29 cellular contexts compared by ENCODE assay signal in genomic region chrX:145910017-145910416, GRCh38.
A peak's percentile ranks its signal among the peaks of the same experiment; 100 is the strongest.
DNase-seq lines count a peak whose midpoint lies in the region; ATAC-seq and TF ChIP-seq lines count a peak whose summit lies in the region.
"Had no signal": no experiment of that assay in that cellular context is flagged by ENCODE, and none has a peak within 500 bp of the region (broad histone marks: within the 10 kb centered on the region; RNA-seq: fewer than 3 reads in every experiment).

No MANE protein-coding gene starts in this region.

- H3K27me3 ChIP-seq in PC-3 (ENCODE audit: low read length) (no peaks in the 10 kb centered on the region), right lobe of liver (no peaks in the 10 kb centered on the region)
- H3K27me3 ChIP-seq: esophagus muscularis mucosa, foreskin keratinocyte, vagina had no signal

- DNase-seq in NCI-H524 (lab: John Stamatoyannopoulos, UW), result peak; percentile 2 to 40
- DNase-seq in NCI-H524 treated with DMSO at 0.1 percent for 48 hours (lab: John Stamatoyannopoulos, UW), result no peak
- DNase-seq in PC-3, result peak; percentile 4
- DNase-seq in inferior parietal cortex (ENCODE audit: extremely low spot score), result peak; percentile 27
- DNase-seq in superior temporal gyrus (ENCODE audit: extremely low spot score), result peak; percentile 53
- DNase-seq in right lobe of liver, result no peak
- no peak for DNase-seq in NCI-H748 treated with DMSO at 0.1 percent for 48 hours (lab: John Stamatoyannopoulos, UW)
- DNase-seq: activated B cell treated with CpG ODN at 0.5 μM for 24 hours; activated CD8-positive, alpha-beta memory T cell treated with anti-CD3 and anti-CD28 coated beads, Interleukin-2, amount 10 ng/mL, durations not matched to agents 7 days and 5 days; activated naive CD4-positive, alpha-beta T cell; activated T-cell treated with anti-CD3 and anti-CD28 coated beads, Interleukin-2, amount 50 U/mL, for 72 hours; AML-193; CD4-positive, alpha-beta memory T cell; effector memory CD8-positive, alpha-beta T cell; foreskin keratinocyte; left cardiac atrium; mesenchymal stem cell; NCI-H1105 treated with DMSO at 0.1 percent for 48 hours; NCI-H2029; NCI-H226; NK-92 treated with Interleukin-12 subunit alpha and Interleukin-12 subunit beta, amount 100 ng/mL, for 24 hours; psoas muscle; stimulated activated naive CD4-positive, alpha-beta T cell treated with Interleukin-2 at 50 U/mL for 16 hours had no signal

- 45% methylated on average over 3 of the region's 3 CpGs for WGBS in right lobe of liver (ENCODE audit: insufficient coverage, low coverage, low lambda C conversion rate, missing lambda C conversion rate)

- H3K9me3 ChIP-seq in PC-3 (ENCODE audit: low read length), result no peaks in the 10 kb centered on the region
- H3K9me3 ChIP-seq in right lobe of liver, result no peaks in the 10 kb centered on the region
- H3K9me3 ChIP-seq: A549, esophagus muscularis mucosa, psoas muscle, thoracic aorta, vagina had no signal

- no peak for ATAC-seq in PC-3
- ATAC-seq in right lobe of liver, result no peak
- no peak for ATAC-seq in HG03469 (IDR thresholded peaks at IDR 0.05; ENCODE audit: unreplicated experiment)
- ATAC-seq: A549; activated CD8-positive, alpha-beta memory T cell treated with anti-CD3 and anti-CD28 coated beads, Interleukin-2, amount 10 ng/mL, durations not matched to agents 7 days and 5 days; activated T-cell treated with anti-CD3 and anti-CD28 coated beads, Interleukin-2, amount 50 U/mL, for 72 hours; effector memory CD8-positive, alpha-beta T cell; foreskin keratinocyte; left cardiac atrium; Panc1; psoas muscle had no signal

- no peaks in the 10 kb centered on the region for H4K20me1 ChIP-seq in PC-3 (ENCODE audit: low read length)

- no TSS peak for BruUV-seq in PC-3 (replicated peaks; lab: Mats Ljungman, UMichigan)

- H3K27ac ChIP-seq in PC-3 (ENCODE audit: low read length), result no peak overlapping the region
- H3K27ac ChIP-seq in right lobe of liver, result no peak overlapping the region
- H3K27ac ChIP-seq: A549, esophagus muscularis mucosa, foreskin keratinocyte, psoas muscle, thoracic aorta, vagina had no signal

- POLR2A ChIA-PET in PC-3 (lab: Charles Lee; ENCODE audit: unreplicated experiment), result no interaction called here

- no peak overlapping the region for H3K9ac ChIP-seq in PC-3 (ENCODE audit: low read length)

- no peak for TF ChIP-seq POLR2A in right lobe of liver (IDR thresholded peaks at IDR 0.05)

- CTCF ChIA-PET in PC-3 (lab: Charles Lee), result no interaction called here

- no peak overlapping the region for H2AFZ ChIP-seq in PC-3 (ENCODE audit: low read length)

- H3K79me2 ChIP-seq in PC-3 (ENCODE audit: low read length), result no peaks in the 10 kb centered on the region

- no peaks in the 10 kb centered on the region for H3K4me1 ChIP-seq in PC-3 (ENCODE audit: insufficient read depth, low read length)
- no peaks in the 10 kb centered on the region for H3K4me1 ChIP-seq in right lobe of liver
- H3K4me1 ChIP-seq: A549, esophagus muscularis mucosa, foreskin keratinocyte, psoas muscle, vagina had no signal

- no peak overlapping the region for H3K4me2 ChIP-seq in PC-3 (ENCODE audit: low read length)
- H3K4me2 ChIP-seq: A549 had no signal

- H3K4me3 ChIP-seq in PC-3 (ENCODE audit: low read length) (no peak overlapping the region), right lobe of liver (no peak overlapping the region)
- H3K4me3 ChIP-seq: A549, esophagus muscularis mucosa, psoas muscle, thoracic aorta, vagina had no signal

- H3K36me3 ChIP-seq in PC-3 (ENCODE audit: low read depth, low read length) (no peaks in the 10 kb centered on the region), right lobe of liver (no peaks in the 10 kb centered on the region)
- H3K36me3 ChIP-seq: esophagus muscularis mucosa, thoracic aorta, vagina had no signal

- intact Hi-C loops in PC-3 (cut with micrococcal nuclease), result no loop called here
- intact Hi-C loops in right lobe of liver (cut with DNase I), result no loop called here

- peak; percentile 28 for TF ChIP-seq CTCF in PC-3 (conservative IDR thresholded peaks at IDR 0.05; ENCODE audit: low read depth, low read length)
- TF ChIP-seq CTCF in right lobe of liver (IDR thresholded peaks at IDR 0.05), result peak in 1 of 4 donors; percentile 13

- H3F3A ChIP-seq in PC-3 (ENCODE audit: low read length, unreplicated experiment), result no peaks in the 10 kb centered on the region

- H3K9me2 ChIP-seq in PC-3 (replicated peaks; ENCODE audit: low read length), result no peaks in the 10 kb centered on the region

Comparison
In these comparisons a context has a peak if more than half of its experiments do, and no peak if none do; other contexts are left out.
1. DNase-seq: peak in NCI-H524 (2 of 2), PC-3 (single experiment), inferior parietal cortex (single experiment) and superior temporal gyrus (single experiment); none in NCI-H524 treated with DMSO at 0.1 percent for 48 hours (single experiment), right lobe of liver (0 of 3) and NCI-H748 treated with DMSO at 0.1 percent for 48 hours (single experiment).